ENCODE assay signal across 8 cellular contexts in genomic region chr16:57185446-57185944, GRCh38. TPM values are rescaled to one million over a fixed set of nuclear protein-coding genes. Genes with fewer than 3 reads are reported as not detected.
DNase-seq lines count a peak whose midpoint lies in the region; ATAC-seq and TF ChIP-seq lines count a peak whose summit lies in the region.

No MANE protein-coding gene starts in this region.

- TF ChIP-seq CTCF in GM20000 (IDR thresholded peaks at IDR 0.05; ENCODE audit: extremely low read depth, missing control alignments) (no peak), fibroblast of villous mesenchyme (IDR thresholded peaks at IDR 0.05; ENCODE audit: insufficient read depth, low read depth, low read length) (no peak), neural crest cell (conservative IDR thresholded peaks at IDR 0.05) (peak; percentile 21)

- CTCF ChIA-PET in activated CD8-positive, alpha-beta T cell treated with anti-CD3 and anti-CD28 coated beads, Interleukin-2, amount 10 ng/mL, durations not matched to agents 7 days and 5 days (lab: Charles Lee), result interaction anchor here (0.9 to 3.0 kb wide), 11 partner anchors 11 to 237 kb away, joined by 3 to 10 read pairs (median 3); partner anchors contain the start of gene CPNE2

- POLR2A ChIA-PET in activated CD8-positive, alpha-beta T cell treated with anti-CD3 and anti-CD28 coated beads, Interleukin-2, amount 10 ng/mL, durations not matched to agents 7 days and 5 days (lab: Charles Lee), result interaction anchor here (0.6 to 1.7 kb wide), 8 partner anchors 15 to 196 kb away, joined by 3 to 6 read pairs (median 4); partner anchors contain the start of gene NLRC5

- peak overlapping the region; percentile 97 for H3K27ac Mint-ChIP-seq in activated CD8-positive, alpha-beta T cell treated with anti-CD3 and anti-CD28 coated beads, Interleukin-2, amount 10 ng/mL, durations not matched to agents 7 days and 5 days
- H3K27ac Mint-ChIP-seq in neural crest cell (ENCODE audit: unreplicated experiment), result peak overlapping the region; percentile 97

- peak overlapping the region; percentile 94 for H3K4me3 Mint-ChIP-seq in activated CD8-positive, alpha-beta T cell treated with anti-CD3 and anti-CD28 coated beads, Interleukin-2, amount 10 ng/mL, durations not matched to agents 7 days and 5 days
- H3K4me3 Mint-ChIP-seq in neural crest cell, result peak overlapping the region; percentile 99

- DNase-seq in NCI-H345 (lab: John Stamatoyannopoulos, UW) (peak; percentile 22), NCI-H345 treated with DMSO at 0.1 percent for 48 hours (lab: John Stamatoyannopoulos, UW; ENCODE audit: unreplicated experiment) (no peak), GM20000 (ENCODE audit: low spot score) (peak; percentile 38), fibroblast of villous mesenchyme (ENCODE audit: low read depth) (peak; percentile 48), neural crest cell (ENCODE audit: low read depth, low spot score) (peak; percentile 4), NOMO-1 treated with dmso at 0.1 percent for 144 hours (lab: John Stamatoyannopoulos, UW; ENCODE audit: unreplicated experiment) (no peak)
- no peak for DNase-seq in activated CD8-positive, alpha-beta T cell treated with anti-CD3 and anti-CD28 coated beads, Interleukin-2, amount 10 ng/mL, durations not matched to agents 7 days and 5 days

- no peaks in the 10 kb centered on the region for H3K9me3 Mint-ChIP-seq in activated CD8-positive, alpha-beta T cell treated with anti-CD3 and anti-CD28 coated beads, Interleukin-2, amount 10 ng/mL, durations not matched to agents 7 days and 5 days (ENCODE audit: insufficient read depth)
- H3K9me3 Mint-ChIP-seq in neural crest cell, result no peaks in the 10 kb centered on the region

- H3K27me3 Mint-ChIP-seq in activated CD8-positive, alpha-beta T cell treated with anti-CD3 and anti-CD28 coated beads, Interleukin-2, amount 10 ng/mL, durations not matched to agents 7 days and 5 days (ENCODE audit: low read depth), result no peaks in the 10 kb centered on the region
- H3K27me3 Mint-ChIP-seq in neural crest cell (ENCODE audit: low read depth), result no peaks in the 10 kb centered on the region

- H3K36me3 Mint-ChIP-seq in activated CD8-positive, alpha-beta T cell treated with anti-CD3 and anti-CD28 coated beads, Interleukin-2, amount 10 ng/mL, durations not matched to agents 7 days and 5 days (ENCODE audit: low read depth), result peaks cover 9% of the 10 kb centered on the region
- peaks cover 3% of the 10 kb centered on the region for H3K36me3 Mint-ChIP-seq in neural crest cell (ENCODE audit: low read depth)

- H3K4me1 Mint-ChIP-seq in activated CD8-positive, alpha-beta T cell treated with anti-CD3 and anti-CD28 coated beads, Interleukin-2, amount 10 ng/mL, durations not matched to agents 7 days and 5 days (ENCODE audit: low read depth), result peaks cover 40% of the 10 kb centered on the region
- peaks cover 52% of the 10 kb centered on the region for H3K4me1 Mint-ChIP-seq in neural crest cell

- peak overlapping the region; percentile 79 for H3K4me3 ChIP-seq in fibroblast of villous mesenchyme (ENCODE audit: low read depth, low read length)

- peak; percentile 16 for ATAC-seq in HG03558 (IDR thresholded peaks at IDR 0.05; ENCODE audit: extremely low read depth, unreplicated experiment)
- peak; percentile 42 for ATAC-seq in activated CD8-positive, alpha-beta T cell treated with anti-CD3 and anti-CD28 coated beads, Interleukin-2, amount 10 ng/mL, durations not matched to agents 7 days and 5 days

RNA-seq across cellular contexts. Expression of gene PSME3IP1, which starts 0.3 kb away (rescaled TPM):
- total RNA-seq in activated CD8-positive, alpha-beta T cell treated with anti-CD3 and anti-CD28 coated beads, Interleukin-2, amount 10 ng/mL, durations not matched to agents 7 days and 5 days, result 100 to 1,000 TPM; 106 to 113 TPM
- total RNA-seq in fibroblast of villous mesenchyme (59.3 and 71.2 TPM in 2 replicates), neural crest cell (102 and 108 TPM in 2 replicates)

RNA-seq across cellular contexts. Expression of gene RSPRY1, which starts 0.6 kb away (rescaled TPM):
- 10 to 100 TPM; 30.9 to 35.8 TPM for total RNA-seq in activated CD8-positive, alpha-beta T cell treated with anti-CD3 and anti-CD28 coated beads, Interleukin-2, amount 10 ng/mL, durations not matched to agents 7 days and 5 days
- total RNA-seq in fibroblast of villous mesenchyme (51.2 and 64.8 TPM in 2 replicates), neural crest cell (46.8 and 53.4 TPM in 2 replicates)

RNA-seq across cellular contexts. Expression of gene ARL2BP, which starts 59.6 kb away (rescaled TPM):
- 10 to 100 TPM; 33.3 to 36.9 TPM for total RNA-seq in activated CD8-positive, alpha-beta T cell treated with anti-CD3 and anti-CD28 coated beads, Interleukin-2, amount 10 ng/mL, durations not matched to agents 7 days and 5 days
- total RNA-seq in fibroblast of villous mesenchyme (91.2 and 134 TPM in 2 replicates), neural crest cell (62.6 and 63.9 TPM in 2 replicates)

Comparison
In these comparisons a context has a peak if more than half of its experiments do, and no peak if none do; other contexts are left out.
1. DNase-seq: peak in NCI-H345 (single experiment), GM20000 (single experiment), fibroblast of villous mesenchyme (single experiment) and neural crest cell (single experiment); none in NCI-H345 treated with DMSO at 0.1 percent for 48 hours (single experiment), activated CD8-positive, alpha-beta T cell treated with anti-CD3 and anti-CD28 coated beads, Interleukin-2, amount 10 ng/mL, durations not matched to agents 7 days and 5 days (single experiment) and NOMO-1 treated with dmso at 0.1 percent for 144 hours (single experiment).